8 cellular contexts compared by ENCODE assay signal in the genomic region with DNA sequence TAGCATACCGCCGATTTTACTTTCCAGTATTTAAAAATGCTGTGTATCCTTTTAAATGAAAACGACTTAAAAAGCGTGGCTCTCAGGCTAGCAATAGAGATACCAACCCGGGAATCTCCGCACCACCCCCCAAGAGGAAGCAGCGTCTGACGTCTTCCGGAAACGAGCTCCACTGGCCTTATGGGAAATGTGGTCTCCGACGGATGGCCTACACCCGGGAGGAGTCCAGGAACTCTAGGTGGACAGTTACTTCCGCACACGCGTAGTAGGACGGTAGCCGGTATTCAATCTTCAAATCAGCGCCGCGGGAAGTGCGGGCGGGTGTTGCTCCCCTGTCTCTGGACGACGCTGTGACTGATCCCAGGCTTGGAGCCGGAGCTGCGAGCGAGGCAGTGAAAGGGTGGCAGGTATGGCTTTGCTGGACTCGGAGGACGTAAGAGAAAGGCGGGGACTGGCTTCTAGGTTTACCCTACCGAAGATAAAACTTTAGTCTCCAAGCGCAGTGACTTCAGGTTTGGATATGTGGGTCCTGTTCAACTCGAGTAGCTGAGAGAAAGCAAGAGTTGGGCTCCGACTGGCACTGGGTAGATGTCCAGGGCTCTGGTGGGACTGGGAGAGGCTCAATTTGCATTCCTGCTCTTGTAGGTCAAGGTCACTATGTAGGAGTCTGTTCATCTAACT. TPM values are rescaled to one million over a fixed set of nuclear protein-coding genes. Genes with fewer than 3 reads are reported as not detected.
A peak's percentile ranks its signal among the peaks of the same experiment; 100 is the strongest.
DNase-seq lines count a peak whose midpoint lies in the region; ATAC-seq and TF ChIP-seq lines count a peak whose summit lies in the region.

A gene (plus strand): TSS at position 257 of the 681 bp plus-strand sequence. CDS start 1,530 bp downstream, outside the sequence.

- peak within 1 kb of the TSS; percentile 62 for H3K4ac ChIP-seq in IMR-90 (ENCODE audit: low read depth, low read length)

- POLR2A ChIA-PET in IMR-90 (lab: Charles Lee; ENCODE audit: unreplicated experiment): no interaction called here
- POLR2A ChIA-PET in OCI-LY7 (lab: Charles Lee): interaction anchor here (0.6 to 1.9 kb wide), 17 partner anchors 9 to 545 kb away, joined by 3 to 9 read pairs (median 4); a partner anchor contains a TSS

- TF ChIP-seq RAD21 in IMR-90 (IDR thresholded peaks at IDR 0.05; ENCODE audit: low read length): no peak

- H4K20me1 ChIP-seq in IMR-90 (ENCODE audit: insufficient read depth, low read length) (no peaks in the 10 kb centered on the region), OCI-LY7 (ENCODE audit: insufficient read depth, low read length) (no peaks in the 10 kb centered on the region)

- TF ChIP-seq POLR2A in IMR-90 (IDR thresholded peaks at IDR 0.05; ENCODE audit: low read depth, low read length): peak; percentile 58; the same call in 1 of the 2 replicates

- peak within 1 kb of the TSS; percentile 18 for H2AK5ac ChIP-seq in IMR-90 (ENCODE audit: low read depth, low read length)

- peak within 1 kb of the TSS; percentile 5; the same call in 1 of the 2 replicates for H2BK120ac ChIP-seq in IMR-90 (ENCODE audit: low read depth, low read length)

- H3K56ac ChIP-seq in IMR-90 (ENCODE audit: extremely low read depth, insufficient read depth, low read length): peak within 1 kb of the TSS; percentile 67

- peak within 1 kb of the TSS; percentile 73 for H2BK5ac ChIP-seq in IMR-90 (ENCODE audit: low read depth, low read length, poor library complexity, severe bottlenecking)

- H3K36me3 ChIP-seq in IMR-90 (ENCODE audit: control insufficient read depth, insufficient read depth, low read length): no peaks in the 10 kb centered on the region
- peaks cover 13% of the 10 kb centered on the region for H3K36me3 ChIP-seq in OCI-LY7 (ENCODE audit: insufficient read depth, low read length)
- H3K36me3 ChIP-seq in mucosa of rectum (ENCODE audit: control insufficient read depth in 2 of 2, insufficient read depth in 2 of 2, low read length in 2 of 2): no peaks in the 10 kb centered on the region

- intact Hi-C loops in IMR-90 (cut with micrococcal nuclease) (loop anchor here (5.0 to 10.0 kb wide), 2 partner anchors 133 to 321 kb away; a partner anchor contains a TSS), OCI-LY7 (cut with micrococcal nuclease; ENCODE audit: unreplicated experiment) (loop anchor here (5.0 kb wide), 1 partner anchor 181 kb away; no protein-coding TSS in a partner anchor)

- DNase-seq in DMS 273 treated with DMSO at 0.1 percent for 48 hours (lab: John Stamatoyannopoulos, UW) (peak; percentile 100), IMR-90 (peak; percentile 95), OCI-LY7 (ENCODE audit: low spot score) (peak; percentile 95), activated T-cell treated with anti-CD3 and anti-CD28 coated beads for 4 hours (peak; percentile 77), epithelial cell of proximal tubule (ENCODE audit: low read depth) (peak; percentile 85)
- peak; percentile 66 to 79 for DNase-seq in stimulated activated CD8-positive, alpha-beta memory T cell treated with anti-CD3 and anti-CD28 coated beads, Interleukin-4, amount 100 ng/mL, for 4 hours (ENCODE audit: low read depth in 2 of 2, low spot score in 1 of 2)

- BruUV-seq in IMR-90 (replicated peaks; lab: Mats Ljungman, UMichigan) (no TSS peak), OCI-LY7 (replicated peaks; lab: Mats Ljungman, UMichigan) (TSS peak; percentile 65)

- peak within 1 kb of the TSS; percentile 91 for H3K14ac ChIP-seq in IMR-90 (replicated peaks; ENCODE audit: low read depth, low read length)

- no peak within 1 kb of the TSS for H2BK20ac ChIP-seq in IMR-90 (ENCODE audit: low read depth, low read length)

- peak; percentile 96 for ATAC-seq in GM21528 (IDR thresholded peaks at IDR 0.05; ENCODE audit: low FRiP score, unreplicated experiment)
- peak; percentile 99 for ATAC-seq in IMR-90 (ENCODE audit: low read depth)

- H3K4me3 ChIP-seq in IMR-90 (ENCODE audit: insufficient read depth, low read depth, low read length): peak within 1 kb of the TSS; percentile 73
- peak within 1 kb of the TSS; percentile 81 for H3K4me3 ChIP-seq in OCI-LY7 (ENCODE audit: low read depth, low read length, poor library complexity, severe bottlenecking)
- peak within 1 kb of the TSS; percentile 80 for H3K4me3 ChIP-seq in epithelial cell of proximal tubule (ENCODE audit: low read depth, low read length)
- peak within 1 kb of the TSS; percentile 89 to 94 for H3K4me3 ChIP-seq in mucosa of rectum (ENCODE audit: low read length in 2 of 2)

- no peaks in the 10 kb centered on the region for H3K9me1 ChIP-seq in IMR-90 (ENCODE audit: insufficient read depth, low read length)

- peak within 1 kb of the TSS; percentile 97 for H2AFZ ChIP-seq in IMR-90 (replicated peaks; ENCODE audit: low read length, poor library complexity)
- peak within 1 kb of the TSS; percentile 100 for H2AFZ ChIP-seq in OCI-LY7 (ENCODE audit: low read length)

- H3K18ac ChIP-seq in IMR-90 (ENCODE audit: low read depth, low read length): peak within 1 kb of the TSS; percentile 26; the same call in 1 of the 2 replicates

- peak within 1 kb of the TSS; percentile 70 for H4K5ac ChIP-seq in IMR-90 (ENCODE audit: low read depth, low read length)

- H3K23ac ChIP-seq in IMR-90 (ENCODE audit: low read depth, low read length): peak within 1 kb of the TSS; percentile 78

- H3K27ac ChIP-seq in IMR-90 (ENCODE audit: insufficient read depth, low read length): peak within 1 kb of the TSS; percentile 54
- peak within 1 kb of the TSS; percentile 16 for H3K27ac ChIP-seq in OCI-LY7 (ENCODE audit: low read depth, low read length, poor library complexity, severe bottlenecking)
- peak within 1 kb of the TSS; percentile 44 to 76 for H3K27ac ChIP-seq in mucosa of rectum (ENCODE audit: low read depth in 2 of 2, low read length in 2 of 2)

- TF ChIP-seq CTCF in IMR-90 (conservative IDR thresholded peaks at IDR 0.05; ENCODE audit: low read depth, low read length) (no peak), OCI-LY7 (conservative IDR thresholded peaks at IDR 0.05; ENCODE audit: low read length) (no peak), epithelial cell of proximal tubule (conservative IDR thresholded peaks at IDR 0.05; ENCODE audit: low read depth, low read length) (no peak)

- H3K9me2 ChIP-seq in OCI-LY7 (ENCODE audit: insufficient read depth, low read length): no peaks in the 10 kb centered on the region

- in situ Hi-C loops in IMR-90 (cut with MboI; ENCODE audit: low sequenced_read_pairs): no loop called here

- no peaks in the 10 kb centered on the region for H3K4me1 ChIP-seq in IMR-90 (ENCODE audit: control insufficient read depth, insufficient read depth, low read length)
- peaks cover 15% of the 10 kb centered on the region for H3K4me1 ChIP-seq in OCI-LY7 (ENCODE audit: insufficient read depth, low read length, poor library complexity, severe bottlenecking)
- H3K4me1 ChIP-seq in mucosa of rectum (ENCODE audit: control insufficient read depth in 2 of 2, insufficient read depth in 2 of 2, low read length in 2 of 2): peaks cover 0 to 15% of the 10 kb centered on the region in 2 donors

- H3K9ac ChIP-seq in IMR-90 (ENCODE audit: low read depth, low read length) (peak within 1 kb of the TSS; percentile 57), mucosa of rectum (ENCODE audit: low read depth in 1 of 2, low read length in 2 of 2) (peak within 1 kb of the TSS; percentile 74 to 75)

- no peaks in the 10 kb centered on the region for H3K79me2 ChIP-seq in OCI-LY7 (ENCODE audit: insufficient read depth, low read depth, low read length)

- peak within 1 kb of the TSS; percentile 88 for H3K4me2 ChIP-seq in IMR-90 (ENCODE audit: low read depth, low read length)
- H3K4me2 ChIP-seq in OCI-LY7 (ENCODE audit: low read length): peak within 1 kb of the TSS; percentile 96

- H3K27me3 ChIP-seq in IMR-90 (ENCODE audit: control insufficient read depth, insufficient read depth, low read length) (no peaks in the 10 kb centered on the region), mucosa of rectum (ENCODE audit: control insufficient read depth in 2 of 2, insufficient read depth in 2 of 2, low read length in 2 of 2) (no peaks in the 10 kb centered on the region)

- CTCF ChIA-PET in IMR-90 (lab: Yijun Ruan, JAX): interaction anchor here (0.7 to 1.5 kb wide), 5 partner anchors 9 to 1768 kb away, joined by 3 to 9 read pairs (median 5); no protein-coding TSS in a partner anchor
- CTCF ChIA-PET in OCI-LY7 (lab: Charles Lee; ENCODE audit: unreplicated experiment): interaction anchor here (0.5 to 1.2 kb wide), 3 partner anchors 10 to 394 kb away, joined by 3 to 4 read pairs (median 3); no protein-coding TSS in a partner anchor

- peak within 1 kb of the TSS; percentile 66 for H4K91ac ChIP-seq in IMR-90 (ENCODE audit: insufficient read depth, low read depth, low read length)

- H2AK9ac ChIP-seq in IMR-90 (replicated peaks; ENCODE audit: low read depth, low read length, poor library complexity): peak within 1 kb of the TSS; percentile 10

- no peaks in the 10 kb centered on the region for H3K9me3 ChIP-seq in IMR-90 (ENCODE audit: control insufficient read depth, insufficient read depth, low read length)
- no peaks in the 10 kb centered on the region for H3K9me3 ChIP-seq in OCI-LY7 (ENCODE audit: low read length)
- no peaks in the 10 kb centered on the region for H3K9me3 ChIP-seq in mucosa of rectum (ENCODE audit: control insufficient read depth in 2 of 2, low read length in 2 of 2)

- peaks cover 0 to 7% of the 10 kb centered on the region in 2 experiments; a peak in 2 of 4 replicates for H3K79me1 ChIP-seq in IMR-90 (ENCODE audit: low read depth in 1 of 2, low read length in 2 of 2)

- dilution Hi-C loops in IMR-90 (cut with HindIII; ENCODE audit: low sequenced_read_pairs, unreplicated experiment): no loop called here

- 0% methylated on average over 8 of the region's 35 CpGs; no CpG with 5 or more reads in 1 of the 2 experiments for WGBS in IMR-90 (ENCODE audit: extremely low coverage in 2 of 2, insufficient read length in 1 of 2), 2 experiments

- H2BK15ac ChIP-seq in IMR-90 (ENCODE audit: low read depth, low read length): no peak within 1 kb of the TSS

- peak within 1 kb of the TSS; percentile 87 to 98 for H4K8ac ChIP-seq in IMR-90 (ENCODE audit: low read depth in 2 of 2, low read length in 2 of 2)

TF ChIP-seq in IMR-90, 13 proteins besides CTCF, POLR2A, EP300 and RAD21 (continues in another document):
- TF ChIP-seq, protein P1, sequence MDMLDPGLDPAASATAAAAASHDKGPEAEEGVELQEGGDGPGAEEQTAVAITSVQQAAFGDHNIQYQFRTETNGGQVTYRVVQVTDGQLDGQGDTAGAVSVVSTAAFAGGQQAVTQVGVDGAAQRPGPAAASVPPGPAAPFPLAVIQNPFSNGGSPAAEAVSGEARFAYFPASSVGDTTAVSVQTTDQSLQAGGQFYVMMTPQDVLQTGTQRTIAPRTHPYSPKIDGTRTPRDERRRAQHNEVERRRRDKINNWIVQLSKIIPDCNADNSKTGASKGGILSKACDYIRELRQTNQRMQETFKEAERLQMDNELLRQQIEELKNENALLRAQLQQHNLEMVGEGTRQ (IDR thresholded peaks at IDR 0.05; ENCODE audit: low read depth, low read length): no peak

RNA-seq across cellular contexts. Expression of the gene that starts here (rescaled TPM):
- 4.1 and 5.0 TPM in 2 replicates for total RNA-seq in IMR-90 (2012; rRNA removed)
- polyA plus RNA-seq in IMR-90 (2012; rRNA removed): 1.4 and 1.8 TPM in 2 replicates
- 0.37 and 1.4 TPM in 2 replicates for polyA plus RNA-seq in IMR-90 (2012; cell fraction: cytosol; rRNA removed)
- 0.63 and 4.1 TPM in 2 replicates for polyA plus RNA-seq in IMR-90 (2012; cell fraction: nucleus; rRNA removed; ENCODE audit: low replicate concordance)
- total RNA-seq in OCI-LY7 (2014; rRNA removed; shearing (Covaris generic)): 5.4 and 6.7 TPM in 2 replicates
- total RNA-seq in OCI-LY7 (2022): 8.8 and 9.3 TPM in 2 replicates
- 3.9 and 4.8 TPM in 2 replicates for total RNA-seq in epithelial cell of proximal tubule

Comparison
In these comparisons a context has a peak if more than half of its experiments do, and no peak if none do; other contexts are left out.
1. Peak in every context shown above with its lines: DNase-seq, ATAC-seq, H3K4me3 ChIP-seq and H3K27ac ChIP-seq.